In the genomic region with DNA sequence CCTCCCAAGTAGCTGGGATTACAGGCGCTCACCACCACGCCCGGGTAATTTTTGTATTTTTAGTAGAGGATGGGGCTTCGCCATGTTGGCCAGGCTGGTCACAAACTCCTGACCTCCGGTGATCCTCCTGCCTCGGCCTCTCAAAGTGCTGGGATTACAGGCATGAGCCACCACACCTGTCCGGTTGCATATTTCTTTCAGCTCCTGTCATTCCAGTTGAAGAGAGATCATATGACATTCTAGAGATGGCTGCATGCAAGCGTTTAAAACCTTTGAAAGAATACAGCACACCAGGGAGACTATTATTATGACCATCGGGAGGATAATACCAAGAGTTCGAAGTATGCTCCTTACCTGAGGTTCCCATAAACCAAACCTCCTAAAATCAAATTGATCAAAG, we compare ENCODE assay signal across 8 cellular contexts. TPM values are rescaled to one million over a fixed set of nuclear protein-coding genes. Genes with fewer than 3 reads are reported as not detected.
"Had no signal": no experiment of that assay in that cellular context is flagged by ENCODE, and none has a peak within 500 bp of the region (broad histone marks: within the 10 kb centered on the region; RNA-seq: fewer than 3 reads in every experiment).

No MANE protein-coding gene starts in this region.

- H3K4me3 ChIP-seq: K562 had no signal

- ATAC-seq: HepG2, K562 had no signal

- H3K27ac ChIP-seq: HL-60 had no signal

- DNase-seq: IMR-90, KBM-7, KG1 had no signal

RNA-seq across cellular contexts. Expression of a gene that starts 9.6 kb away (rescaled TPM):
- total RNA-seq: HepG2, HT-29 had no signal
- polyA plus RNA-seq: IgD-negative memory B cell had no signal
